8 cellular contexts compared by ENCODE assay signal in the genomic region with DNA sequence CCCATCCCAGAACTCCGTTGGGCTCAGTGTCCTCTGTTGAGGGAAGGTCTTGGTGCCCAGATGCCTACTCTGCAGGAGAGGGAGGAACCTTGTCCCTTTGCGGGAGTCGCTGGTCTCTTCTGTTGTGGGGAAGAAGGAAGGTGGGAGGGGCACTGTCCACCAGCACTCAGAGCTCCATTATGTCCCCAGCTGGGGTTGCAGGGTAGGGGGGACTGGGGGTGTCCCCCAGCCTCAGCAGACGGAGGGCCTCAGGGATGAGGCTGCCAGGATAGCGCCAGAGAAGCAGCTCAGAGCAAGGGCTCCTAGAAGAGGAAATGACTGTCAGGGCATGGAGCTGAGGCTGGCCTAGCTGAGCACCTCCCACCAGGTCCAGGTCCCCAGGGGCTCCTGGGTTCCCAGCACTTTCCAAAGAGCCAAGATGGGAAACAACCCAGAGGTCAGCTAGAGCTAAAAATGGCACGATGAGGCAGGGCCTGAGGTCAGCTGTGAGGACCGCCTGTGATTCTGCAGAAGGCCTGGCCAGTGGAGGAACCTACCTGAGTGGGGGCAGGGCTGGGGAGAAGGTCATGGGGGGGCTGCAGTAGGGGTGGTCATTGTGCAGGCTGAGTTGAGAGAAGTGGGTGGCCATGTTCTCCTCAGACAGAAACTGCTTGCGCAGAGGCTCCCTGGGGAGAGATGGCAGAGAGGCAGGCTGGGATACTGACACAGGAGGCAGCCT. TPM values are rescaled to one million over a fixed set of nuclear protein-coding genes. Genes with fewer than 3 reads are reported as not detected.
DNase-seq lines count a peak whose midpoint lies in the region; ATAC-seq and TF ChIP-seq lines count a peak whose summit lies in the region.

No MANE protein-coding gene starts in this region.

- POLR2A ChIA-PET in A673 (lab: Charles Lee; ENCODE audit: low non-redundant PET) = no interaction called here

- peaks cover 28% of the 10 kb centered on the region for H3K36me3 Mint-ChIP-seq in activated T-helper 2 cell treated with anti-CD3 and anti-CD28 coated beads, Interferon-gamma antibody, Interleukin-2, Interleukin-4, amounts not matched to agents 10 μg/mL and 5 μg/mL and 100 μg/mL, durations not matched to agents 14 hours and 24 hours and 36 hours (ENCODE audit: low read depth)

- BruUV-seq in A673 (replicated peaks; lab: Mats Ljungman, UMichigan) = TSS peak; percentile 90

- H3K4me3 Mint-ChIP-seq in activated T-helper 2 cell treated with anti-CD3 and anti-CD28 coated beads, Interferon-gamma antibody, Interleukin-2, Interleukin-4, amounts not matched to agents 10 μg/mL and 5 μg/mL and 100 μg/mL, durations not matched to agents 14 hours and 24 hours and 36 hours (ENCODE audit: low read depth) = peak overlapping the region; percentile 87

- H3K9me3 ChIP-seq in A673 (ENCODE audit: low read depth, low read length, poor library complexity, severe bottlenecking) = no peaks in the 10 kb centered on the region

- peak overlapping the region; percentile 90 for H3K27ac Mint-ChIP-seq in activated T-helper 2 cell treated with anti-CD3 and anti-CD28 coated beads, Interferon-gamma antibody, Interleukin-2, Interleukin-4, amounts not matched to agents 10 μg/mL and 5 μg/mL and 100 μg/mL, durations not matched to agents 14 hours and 24 hours and 36 hours

- peaks cover 35% of the 10 kb centered on the region for H3K4me1 Mint-ChIP-seq in activated T-helper 2 cell treated with anti-CD3 and anti-CD28 coated beads, Interferon-gamma antibody, Interleukin-2, Interleukin-4, amounts not matched to agents 10 μg/mL and 5 μg/mL and 100 μg/mL, durations not matched to agents 14 hours and 24 hours and 36 hours (ENCODE audit: low read depth)

- peaks cover 10% of the 10 kb centered on the region for H3K27me3 Mint-ChIP-seq in activated T-helper 2 cell treated with anti-CD3 and anti-CD28 coated beads, Interferon-gamma antibody, Interleukin-2, Interleukin-4, amounts not matched to agents 10 μg/mL and 5 μg/mL and 100 μg/mL, durations not matched to agents 14 hours and 24 hours and 36 hours (ENCODE audit: low read depth)

- TF ChIP-seq CTCF in A673 (conservative IDR thresholded peaks at IDR 0.05; ENCODE audit: low read depth, low read length) (no peak), HFF-Myc (IDR thresholded peaks at IDR 0.05; ENCODE audit: low read depth, low read length, missing control alignments) (no peak)

- H3K27me3 ChIP-seq in A673 (replicated peaks; ENCODE audit: insufficient read depth, low read depth, low read length, poor library complexity) = no peaks in the 10 kb centered on the region

- no peaks in the 10 kb centered on the region for H3K9me3 Mint-ChIP-seq in activated T-helper 2 cell treated with anti-CD3 and anti-CD28 coated beads, Interferon-gamma antibody, Interleukin-2, Interleukin-4, amounts not matched to agents 10 μg/mL and 5 μg/mL and 100 μg/mL, durations not matched to agents 14 hours and 24 hours and 36 hours

- peak overlapping the region; percentile 97 for H3K27ac ChIP-seq in A673 (ENCODE audit: low read depth, low read length, poor library complexity, severe bottlenecking)

- intact Hi-C loops in A673 (cut with micrococcal nuclease; ENCODE audit: unreplicated experiment) = no loop called here
- intact Hi-C loops in activated T-helper 2 cell treated with anti-CD3 and anti-CD28 coated beads, Interferon-gamma antibody, Interleukin-2, Interleukin-4, amounts not matched to agents 10 μg/mL and 5 μg/mL and 100 μg/mL, durations not matched to agents 14 hours and 24 hours and 36 hours (cut with micrococcal nuclease) = loop anchor here (2.0 to 10.0 kb wide), 3 partner anchors 41 to 118 kb away; a partner anchor contains a TSS

- peaks cover 3% of the 10 kb centered on the region for H3K36me3 ChIP-seq in A673 (ENCODE audit: insufficient read depth, low read length, poor library complexity, severe bottlenecking)

- H3K4me3 ChIP-seq in A673 (ENCODE audit: low read depth, low read length, poor library complexity, severe bottlenecking) (peak overlapping the region; percentile 71), HFF-Myc (replicated peaks; ENCODE audit: low read depth, low read length) (peak overlapping the region; percentile 96), iPS-11a (ENCODE audit: low read depth, low read length) (peak overlapping the region; percentile 85)

- H3K4me1 ChIP-seq in A673 (ENCODE audit: insufficient read depth, low read length, poor library complexity, severe bottlenecking) = peaks cover 29% of the 10 kb centered on the region

- DNase-seq in A673 (ENCODE audit: low spot score) = peak; percentile 37
- DNase-seq in HFF-Myc (ENCODE audit: extremely low read depth, low read depth) = no peak
- DNase-seq in activated T-helper 2 cell treated with anti-CD3 and anti-CD28 coated beads, Interferon-gamma antibody, Interleukin-2, Interleukin-4, amounts not matched to agents 10 μg/mL and 5 μg/mL and 100 μg/mL, durations not matched to agents 14 hours and 24 hours and 36 hours (ENCODE audit: low spot score) = no peak
- DNase-seq in stimulated activated naive CD8-positive, alpha-beta T cell treated with anti-CD3 and anti-CD28 coated beads, Interleukin-15, Interleukin-2, amounts not matched to agents 100 U/mL and 50 U/mL, for 24 hours = peak; percentile 23
- DNase-seq in NCI-H1417 treated with DMSO at 0.1 percent for 48 hours (lab: John Stamatoyannopoulos, UW) = no peak
- DNase-seq in NCI-H1694 (lab: John Stamatoyannopoulos, UW) = no peak
- no peak for DNase-seq in HuH-7.5 (ENCODE audit: low spot score)

- CTCF ChIA-PET in A673 (lab: Charles Lee) = interaction anchor here (1.1 to 2.9 kb wide), 2 partner anchors 9 to 19 kb away, joined by 3 to 9 read pairs; no protein-coding TSS in a partner anchor

- no peak for ATAC-seq in stimulated activated naive CD8-positive, alpha-beta T cell treated with anti-CD3 and anti-CD28 coated beads, Interleukin-15, Interleukin-2, amounts not matched to agents 100 U/mL and 50 U/mL, for 24 hours

RNA-seq across cellular contexts. Expression of a gene that starts 0.9 kb away (rescaled TPM):
- total RNA-seq in A673 (2021) = 46.6 and 51.4 TPM in 2 replicates
- total RNA-seq in activated T-helper 2 cell treated with anti-CD3 and anti-CD28 coated beads, Interferon-gamma antibody, Interleukin-2, Interleukin-4, amounts not matched to agents 10 μg/mL and 5 μg/mL and 100 μg/mL, durations not matched to agents 14 hours and 24 hours and 36 hours = 29.9 and 30.3 TPM in 2 replicates

RNA-seq across cellular contexts. Expression of a gene that starts 1.0 kb away (rescaled TPM):
- 52.5 and 59.3 TPM in 2 replicates for total RNA-seq in A673 (2021)
- 59.0 and 59.1 TPM in 2 replicates for total RNA-seq in activated T-helper 2 cell treated with anti-CD3 and anti-CD28 coated beads, Interferon-gamma antibody, Interleukin-2, Interleukin-4, amounts not matched to agents 10 μg/mL and 5 μg/mL and 100 μg/mL, durations not matched to agents 14 hours and 24 hours and 36 hours

RNA-seq across cellular contexts. Expression of a gene that starts 2.7 kb away (rescaled TPM):
- total RNA-seq in A673 (2021) = 23.7 and 39.5 TPM in 2 replicates
- total RNA-seq in activated T-helper 2 cell treated with anti-CD3 and anti-CD28 coated beads, Interferon-gamma antibody, Interleukin-2, Interleukin-4, amounts not matched to agents 10 μg/mL and 5 μg/mL and 100 μg/mL, durations not matched to agents 14 hours and 24 hours and 36 hours = 9.6 and 11.6 TPM in 2 replicates

RNA-seq across cellular contexts. Expression of a gene that starts 4.9 kb away (rescaled TPM):
- total RNA-seq in A673 (2021) = 0.21 and 0.31 TPM in 2 replicates
- total RNA-seq in activated T-helper 2 cell treated with anti-CD3 and anti-CD28 coated beads, Interferon-gamma antibody, Interleukin-2, Interleukin-4, amounts not matched to agents 10 μg/mL and 5 μg/mL and 100 μg/mL, durations not matched to agents 14 hours and 24 hours and 36 hours = not detected in 2 replicates

RNA-seq across cellular contexts. Expression of a gene that starts 10.1 kb away (rescaled TPM):
- not detected in 2 replicates for total RNA-seq in A673 (2021)
- 0.11 and 0.14 TPM in 2 replicates for total RNA-seq in activated T-helper 2 cell treated with anti-CD3 and anti-CD28 coated beads, Interferon-gamma antibody, Interleukin-2, Interleukin-4, amounts not matched to agents 10 μg/mL and 5 μg/mL and 100 μg/mL, durations not matched to agents 14 hours and 24 hours and 36 hours

Comparison
In these comparisons a context has a peak if more than half of its experiments do, and no peak if none do; other contexts are left out.
1. DNase-seq: peak in A673 (single experiment) and stimulated activated naive CD8-positive, alpha-beta T cell treated with anti-CD3 and anti-CD28 coated beads, Interleukin-15, Interleukin-2, amounts not matched to agents 100 U/mL and 50 U/mL, for 24 hours (single experiment); none in HFF-Myc (single experiment), activated T-helper 2 cell treated with anti-CD3 and anti-CD28 coated beads, Interferon-gamma antibody, Interleukin-2, Interleukin-4, amounts not matched to agents 10 μg/mL and 5 μg/mL and 100 μg/mL, durations not matched to agents 14 hours and 24 hours and 36 hours (single experiment), NCI-H1417 treated with DMSO at 0.1 percent for 48 hours (single experiment), NCI-H1694 (single experiment) and HuH-7.5 (single experiment).
2. Peak in every context shown above with its lines, with median percentiles within 50 percentile points of each other: H3K4me3 ChIP-seq.